ENCODE assay signal across 22 cellular contexts in the genomic region with DNA sequence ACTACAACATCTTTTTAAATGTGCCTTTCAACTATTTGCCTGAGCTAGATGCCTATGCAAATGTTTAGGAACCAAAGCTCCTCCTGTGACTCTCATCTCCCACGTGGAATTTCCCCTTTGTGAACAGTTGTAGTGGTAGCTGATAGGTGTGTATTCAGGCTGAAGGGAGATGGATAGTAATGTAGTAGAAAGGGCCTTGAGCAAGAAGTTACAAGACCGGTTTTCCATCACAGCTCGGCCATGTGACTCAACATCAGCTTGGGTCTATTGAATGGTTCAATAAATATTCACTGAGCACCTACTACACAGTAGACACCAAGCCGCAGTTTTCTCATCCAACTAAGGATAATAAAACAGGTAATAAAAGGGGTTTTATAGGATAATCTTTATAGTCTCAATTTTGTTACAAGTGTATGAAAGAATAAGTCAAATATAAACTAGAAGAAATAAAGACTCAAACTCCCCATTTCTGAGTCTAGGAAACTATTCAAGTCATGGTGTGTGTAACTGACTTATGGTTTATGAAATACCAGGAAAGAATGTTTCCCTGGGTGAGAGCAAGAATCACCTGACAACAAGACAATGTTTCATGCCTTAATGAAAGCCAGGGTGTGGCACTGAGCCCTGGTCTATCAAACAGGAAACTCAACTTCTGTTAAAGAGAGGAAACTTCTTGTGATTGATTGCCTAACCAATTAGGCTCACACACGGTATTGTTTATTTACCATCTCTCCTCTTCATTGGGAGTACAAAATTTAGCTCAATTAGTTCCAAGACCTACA.
DNase-seq lines count a peak whose midpoint lies in the region; ATAC-seq and TF ChIP-seq lines count a peak whose summit lies in the region.
"Had no signal": no experiment of that assay in that cellular context is flagged by ENCODE, and none has a peak within 500 bp of the region (broad histone marks: within the 10 kb centered on the region; RNA-seq: fewer than 3 reads in every experiment).

No MANE protein-coding gene starts in this region.

- no peaks in the 10 kb centered on the region for H3K9me3 ChIP-seq in body of pancreas
- no peaks in the 10 kb centered on the region for H3K9me3 ChIP-seq in left lung
- H3K9me3 ChIP-seq: SK-N-SH had no signal

- no peak overlapping the region for H3K27ac ChIP-seq in body of pancreas
- no peak overlapping the region for H3K27ac ChIP-seq in left lung
- H3K27ac ChIP-seq: brain microvascular endothelial cell, C4-2B had no signal

- intact Hi-C loops in body of pancreas (cut with DNase I) (loop anchor here (10.0 kb wide), 1 partner anchor 206 kb away; no protein-coding TSS in a partner anchor), left lung (cut with DNase I) (no loop called here)

- no peak for TF ChIP-seq POLR2A in body of pancreas (IDR thresholded peaks at IDR 0.05)

- H3K36me3 ChIP-seq in body of pancreas (replicated peaks in 1 of 2; ENCODE audit: insufficient read depth in 1 of 2, low read depth in 2 of 2) (no peaks in the 10 kb centered on the region), left lung (no peaks in the 10 kb centered on the region)
- H3K36me3 ChIP-seq: brain microvascular endothelial cell had no signal

- peaks cover 9% of the 10 kb centered on the region for H3K4me1 ChIP-seq in body of pancreas
- H3K4me1 ChIP-seq in left lung = peaks cover 0 to 8% of the 10 kb centered on the region in 2 donors

- WGBS in body of pancreas, 2 donors = 21 to 27% methylated on average over 5 of the region's 5 CpGs

- H3K4me3 ChIP-seq in body of pancreas = no peak overlapping the region
- no peak overlapping the region for H3K4me3 ChIP-seq in left lung

- TF ChIP-seq CTCF in body of pancreas (IDR thresholded peaks at IDR 0.05) (peak in 1 of 7 experiments; percentile 15), left lung (IDR thresholded peaks at IDR 0.05) (no peak)

- peak; percentile 52 for ATAC-seq in body of pancreas
- ATAC-seq in left lung = peak; percentile 26
- ATAC-seq: effector memory CD8-positive, alpha-beta T cell; left ventricle myocardium superior; Panc1 had no signal

- no peaks in the 10 kb centered on the region for H3K27me3 ChIP-seq in body of pancreas
- H3K27me3 ChIP-seq in left lung = no peaks in the 10 kb centered on the region
- H3K27me3 ChIP-seq: brain microvascular endothelial cell had no signal

- DNase-seq in CD1c-positive myeloid dendritic cell (ENCODE audit: extremely low spot score) (peak; percentile 20), NCI-H526 (lab: John Stamatoyannopoulos, UW) (peak; percentile 50 to 56), body of pancreas (peak in 3 of 4 donors; percentile 9 to 15 (median 13)), left lung (no peak), NCI-H510A treated with DMSO at 0.1 percent for 48 hours (lab: John Stamatoyannopoulos, UW) (no peak), SK-N-DZ (ENCODE audit: low spot score) (no peak), dedifferentiated amniotic fluid mesenchymal stem cell (ENCODE audit: extremely low spot score) (no peak), mucosa of gallbladder (ENCODE audit: low spot score) (no peak)
- DNase-seq: activated CD4-positive, alpha-beta T cell treated with anti-CD3 and anti-CD28 coated beads, Interleukin-2, amount 50 U/mL, for 48 hours; activated CD4-positive, CD25-positive, alpha-beta regulatory T cell; activated effector memory CD4-positive, alpha-beta T cell treated with anti-CD3 and anti-CD28 coated beads, Interleukin-2, amount 50 U/mL, for 16 hours; brain microvascular endothelial cell; effector memory CD8-positive, alpha-beta T cell; H7; IMR-90; left ventricle myocardium superior; NCI-H187; NCI-H2227 treated with DMSO at 0.1 percent for 48 hours; SK-N-SH; substantia nigra had no signal

Comparison
In these comparisons a context has a peak if more than half of its experiments do, and no peak if none do; other contexts are left out.
1. DNase-seq: peak in CD1c-positive myeloid dendritic cell (single experiment), NCI-H526 (2 of 2) and body of pancreas (3 of 4); none in left lung (0 of 2), NCI-H510A treated with DMSO at 0.1 percent for 48 hours (single experiment), SK-N-DZ (single experiment), dedifferentiated amniotic fluid mesenchymal stem cell (single experiment) and mucosa of gallbladder (single experiment).